16 cellular contexts compared by ENCODE assay signal in genomic region chr14:68417007-68417659, GRCh38.
A peak's percentile ranks its signal among the peaks of the same experiment; 100 is the strongest.
DNase-seq lines count a peak whose midpoint lies in the region; TF ChIP-seq lines count a peak whose summit lies in the region.
"Had no signal": no experiment of that assay in that cellular context is flagged by ENCODE, and none has a peak within 500 bp of the region (broad histone marks: within the 10 kb centered on the region; RNA-seq: fewer than 3 reads in every experiment).

No MANE protein-coding gene starts in this region.

- H3K27ac Mint-ChIP-seq in brain (peak overlapping the region in 3 of 5 experiments; percentile 75 to 92 (median 87)), nephron progenitor cell (peak overlapping the region; percentile 43)

- no peaks in the 10 kb centered on the region for H3K9me3 ChIP-seq in uterus

- H3K36me3 Mint-ChIP-seq in brain: no peaks in the 10 kb centered on the region
- no peaks in the 10 kb centered on the region for H3K36me3 Mint-ChIP-seq in nephron progenitor cell (ENCODE audit: low read depth)

- H3K36me3 ChIP-seq in uterus: no peaks in the 10 kb centered on the region

- H3K4me3 Mint-ChIP-seq in brain (no peak overlapping the region), nephron progenitor cell (no peak overlapping the region)
- H3K4me3 Mint-ChIP-seq: CD8-positive, alpha-beta memory T cell had no signal

- in situ Hi-C loops in GM13977 (cut with MboI; ENCODE audit: low pct_unique_long_range_greater_than_20kb, low sequenced_read_pairs, unreplicated experiment): no loop called here

- H3K4me3 ChIP-seq in uterus: no peak overlapping the region
- H3K4me3 ChIP-seq: K562 had no signal

- H3K27me3 Mint-ChIP-seq in brain: peaks cover 3% of the 10 kb centered on the region
- no peaks in the 10 kb centered on the region for H3K27me3 Mint-ChIP-seq in nephron progenitor cell (ENCODE audit: low read depth, poor library complexity)

- intact Hi-C loops in uterus (cut with DNase I; ENCODE audit: low total_unique reads): no loop called here

- no peak for TF ChIP-seq POLR2A in uterus (IDR thresholded peaks at IDR 0.05)

- peaks cover 0 to 3% of the 10 kb centered on the region in 2 donors for H3K4me1 ChIP-seq in uterus

- peak overlapping the region; percentile 48 to 67 for H3K27ac ChIP-seq in uterus

- H3K4me1 Mint-ChIP-seq in brain (peaks cover 61% of the 10 kb centered on the region), nephron progenitor cell (peaks cover 86% of the 10 kb centered on the region)

- no peaks in the 10 kb centered on the region for H3K9me3 Mint-ChIP-seq in brain
- no peaks in the 10 kb centered on the region for H3K9me3 Mint-ChIP-seq in nephron progenitor cell
- H3K9me3 Mint-ChIP-seq: CD8-positive, alpha-beta memory T cell had no signal

- H3K27me3 ChIP-seq in uterus: no peaks in the 10 kb centered on the region

- TF ChIP-seq CTCF in brain (conservative IDR thresholded peaks at IDR 0.05) (no peak), nephron progenitor cell (IDR thresholded peaks at IDR 0.05) (no peak), uterus (IDR thresholded peaks at IDR 0.05) (no peak), GM13977 (IDR thresholded peaks at IDR 0.05; ENCODE audit: extremely low read depth, insufficient read depth, missing control alignments) (no peak)

- peak; percentile 2 for DNase-seq in NCI-H82 treated with DMSO at 0.1 percent for 48 hours (lab: John Stamatoyannopoulos, UW; ENCODE audit: unreplicated experiment)
- DNase-seq in NCI-H82 (lab: John Stamatoyannopoulos, UW): no peak
- no peak for DNase-seq in nephron progenitor cell
- DNase-seq in uterus: no peak
- no peak for DNase-seq in stimulated activated CD4-positive, alpha-beta T cell treated with anti-CD3 and anti-CD28 coated beads, Interleukin-15, amount 100 ng/mL, for 24 hours
- no peak for DNase-seq in activated effector memory CD4-positive, alpha-beta T cell treated with Interleukin-2 at 50 U/mL for 16 hours
- DNase-seq in GM13977 (ENCODE audit: low spot score): no peak
- DNase-seq: CD8-positive, alpha-beta memory T cell; NCI-H1436; NCI-H2029 treated with DMSO at 0.1 percent for 48 hours; NCI-H226; NCI-H524 treated with DMSO at 0.1 percent for 48 hours; OCI-M1; SIG-M5 had no signal
